23 cellular contexts compared by ENCODE assay signal in genomic region chr16:65525743-65526142, GRCh38.
"Had no signal": no experiment of that assay in that cellular context is flagged by ENCODE, and none has a peak within 500 bp of the region (broad histone marks: within the 10 kb centered on the region; RNA-seq: fewer than 3 reads in every experiment).

No MANE protein-coding gene starts in this region.

- H3K9ac ChIP-seq: parathyroid adenoma had no signal

- H3K36me3 ChIP-seq: gastroesophageal sphincter, neutrophil, spleen, thoracic aorta, upper lobe of left lung had no signal

- ATAC-seq: activated T-helper 17 cell treated with anti-CD3 and anti-CD28 coated beads, Interleukin-2, amount 50 U/mL, for 72 hours; esophagus mucosa; gastroesophageal sphincter; left colon; natural killer cell treated with Interleukin-12 subunit alpha and Interleukin-12 subunit beta and Interleukin-15 and Interleukin-18, amount 100 ng/mL, for 72 hours; SK-N-SH treated with all-trans-retinoic acid at 6 μM for 48 hours; WTC11 had no signal

- H3K27me3 Mint-ChIP-seq: activated naive CD8-positive, alpha-beta T cell treated with anti-CD3 and anti-CD28 coated beads for 36 hours; activated T-cell treated with anti-CD3 and anti-CD28 coated beads, Interleukin-2, amount 50 U/mL, for 24 hours; activated T-helper 17 cell treated with anti-CD3 and anti-CD28 coated beads, Interleukin-2, amount 50 U/mL, for 72 hours; memory B cell had no signal

- H3K79me2 ChIP-seq: parathyroid adenoma had no signal

- H3K4me3 Mint-ChIP-seq: activated naive CD8-positive, alpha-beta T cell treated with anti-CD3 and anti-CD28 coated beads for 36 hours; activated T-cell treated with anti-CD3 and anti-CD28 coated beads, Interleukin-2, amount 50 U/mL, for 24 hours; activated T-helper 17 cell treated with anti-CD3 and anti-CD28 coated beads, Interleukin-2, amount 50 U/mL, for 72 hours; memory B cell; natural killer cell treated with Interleukin-12 subunit alpha and Interleukin-12 subunit beta and Interleukin-15 and Interleukin-18, amount 100 ng/mL, for 72 hours; WTC11 had no signal

- H3K4me1 ChIP-seq: gastroesophageal sphincter, parathyroid adenoma, spleen, upper lobe of left lung had no signal

- H3K9me3 ChIP-seq: neutrophil, upper lobe of left lung had no signal

- H2AFZ ChIP-seq: parathyroid adenoma had no signal

- H3K27me3 ChIP-seq: gastroesophageal sphincter, spleen, upper lobe of left lung had no signal

- DNase-seq: activated CD4-positive, alpha-beta T cell treated with anti-CD3 and anti-CD28 coated beads, Interleukin-2, amount 50 U/mL, for 4 hours; activated CD8-positive, alpha-beta memory T cell treated with anti-CD3 and anti-CD28 coated beads for 24 hours; activated CD8-positive, alpha-beta memory T cell treated with anti-CD3 and anti-CD28 coated beads, Interleukin-2, amount 50 U/mL, for 4 hours; activated naive CD4-positive, alpha-beta T cell; activated naive CD8-positive, alpha-beta T cell treated with anti-CD3 and anti-CD28 coated beads for 36 hours; activated T-cell treated with anti-CD3 and anti-CD28 coated beads, Interleukin-2, amount 50 U/mL, for 24 hours; effector memory CD4-positive, alpha-beta T cell; head of caudate nucleus; spleen; stimulated activated CD4-positive, alpha-beta T cell treated with anti-CD3 and anti-CD28 coated beads, Interleukin-4, amount 100 ng/mL, for 1 hour; stimulated activated naive CD4-positive, alpha-beta T cell treated with Interleukin-2 at 50 U/mL for 16 hours; upper lobe of left lung had no signal

- H3K36me3 Mint-ChIP-seq: activated naive CD8-positive, alpha-beta T cell treated with anti-CD3 and anti-CD28 coated beads for 36 hours; memory B cell; natural killer cell treated with Interleukin-12 subunit alpha and Interleukin-12 subunit beta and Interleukin-15 and Interleukin-18, amount 100 ng/mL, for 72 hours had no signal

- H3K9me3 Mint-ChIP-seq: activated naive CD8-positive, alpha-beta T cell treated with anti-CD3 and anti-CD28 coated beads for 36 hours; natural killer cell treated with Interleukin-12 subunit alpha and Interleukin-12 subunit beta and Interleukin-15 and Interleukin-18, amount 100 ng/mL, for 72 hours had no signal

- H3K27ac ChIP-seq: gastroesophageal sphincter, neutrophil, parathyroid adenoma, spleen, upper lobe of left lung had no signal

- H3K4me3 ChIP-seq: gastroesophageal sphincter, spleen, thoracic aorta, upper lobe of left lung had no signal

- H3K4me1 Mint-ChIP-seq: activated naive CD8-positive, alpha-beta T cell treated with anti-CD3 and anti-CD28 coated beads for 36 hours; activated T-helper 17 cell treated with anti-CD3 and anti-CD28 coated beads, Interleukin-2, amount 50 U/mL, for 72 hours; memory B cell had no signal

- H3K27ac Mint-ChIP-seq: activated naive CD8-positive, alpha-beta T cell treated with anti-CD3 and anti-CD28 coated beads for 36 hours; activated T-cell treated with anti-CD3 and anti-CD28 coated beads, Interleukin-2, amount 50 U/mL, for 24 hours; activated T-helper 17 cell treated with anti-CD3 and anti-CD28 coated beads, Interleukin-2, amount 50 U/mL, for 72 hours; memory B cell; natural killer cell treated with Interleukin-12 subunit alpha and Interleukin-12 subunit beta and Interleukin-15 and Interleukin-18, amount 100 ng/mL, for 72 hours; WTC11 had no signal
